ENCODE assay signal across 11 cellular contexts in genomic region chr17:79027925-79028491, GRCh38. TPM values are rescaled to one million over a fixed set of nuclear protein-coding genes. Genes with fewer than 3 reads are reported as not detected.
DNase-seq lines count a peak whose midpoint lies in the region; ATAC-seq and TF ChIP-seq lines count a peak whose summit lies in the region.
"Had no signal": no experiment of that assay in that cellular context is flagged by ENCODE, and none has a peak within 500 bp of the region (broad histone marks: within the 10 kb centered on the region; RNA-seq: fewer than 3 reads in every experiment).

No MANE protein-coding gene starts in this region.

- H3K9ac ChIP-seq in IMR-90 (ENCODE audit: low read depth, low read length) (0 out of 2 replicates have a peak overlapping the region, but pooled peaks have one; percentile 0), subcutaneous abdominal adipose tissue (ENCODE audit: low read length in 5 of 5) (peak overlapping the region in 4 of 5 donors; percentile 52 to 73 (median 57))

- in situ Hi-C loops in IMR-90 (cut with MboI; ENCODE audit: low sequenced_read_pairs) = no loop called here

- H2AFZ ChIP-seq in IMR-90 (replicated peaks; ENCODE audit: low read length, poor library complexity) = peak overlapping the region; percentile 58

- no peak overlapping the region for H3K56ac ChIP-seq in IMR-90 (ENCODE audit: extremely low read depth, insufficient read depth, low read length)

- peak overlapping the region; percentile 88; the same call in 1 of the 2 replicates for H4K5ac ChIP-seq in IMR-90 (ENCODE audit: low read depth, low read length)

- BruUV-seq in IMR-90 (replicated peaks; lab: Mats Ljungman, UMichigan) = no TSS peak

- H2BK20ac ChIP-seq in IMR-90 (ENCODE audit: low read depth, low read length) = peak overlapping the region; percentile 93

- intact Hi-C loops in IMR-90 (cut with micrococcal nuclease) (no loop called here), breast epithelium (cut with DNase I; ENCODE audit: low total_unique reads) (no loop called here)

- peaks cover 25% of the 10 kb centered on the region for H3K9me1 ChIP-seq in IMR-90 (ENCODE audit: insufficient read depth, low read length)

- H3K27me3 ChIP-seq in IMR-90 (ENCODE audit: control insufficient read depth, insufficient read depth, low read length) = no peaks in the 10 kb centered on the region
- no peaks in the 10 kb centered on the region for H3K27me3 ChIP-seq in breast epithelium
- H3K27me3 ChIP-seq in layer of hippocampus (ENCODE audit: control insufficient read depth, insufficient read depth, low read length) = peaks cover 7% of the 10 kb centered on the region
- peaks cover 0 to 6% (median 0%) of the 10 kb centered on the region in 5 donors for H3K27me3 ChIP-seq in subcutaneous abdominal adipose tissue (ENCODE audit: control insufficient read depth in 5 of 5, insufficient read depth in 4 of 5, low read length in 5 of 5)

- TF ChIP-seq POLR2A in IMR-90 (IDR thresholded peaks at IDR 0.05; ENCODE audit: low read depth, low read length) (no peak), breast epithelium (IDR thresholded peaks at IDR 0.05) (no peak)

- no peak for TF ChIP-seq CTCF in IMR-90 (conservative IDR thresholded peaks at IDR 0.05; ENCODE audit: low read depth, low read length)
- TF ChIP-seq CTCF in breast epithelium (IDR thresholded peaks at IDR 0.05) = no peak

- peak overlapping the region; percentile 82 for H3K4ac ChIP-seq in IMR-90 (ENCODE audit: low read depth, low read length)

- H3K4me3 ChIP-seq in IMR-90 (ENCODE audit: insufficient read depth, low read depth, low read length) = no peak overlapping the region
- peak overlapping the region in 2 of 3 donors; percentile 52 to 56 for H3K4me3 ChIP-seq in breast epithelium
- peak overlapping the region; percentile 17 to 50 (median 38) for H3K4me3 ChIP-seq in subcutaneous abdominal adipose tissue (ENCODE audit: low read depth in 1 of 5, low read length in 5 of 5)

- peaks cover 7 to 31% of the 10 kb centered on the region in 2 experiments; a peak in 2 of 4 replicates for H3K79me1 ChIP-seq in IMR-90 (ENCODE audit: low read depth in 1 of 2, low read length in 2 of 2)

- TF ChIP-seq RAD21 in IMR-90 (IDR thresholded peaks at IDR 0.05; ENCODE audit: low read length) = no peak

- H3K4me1 ChIP-seq in IMR-90 (ENCODE audit: control insufficient read depth, insufficient read depth, low read length) (peaks cover 27% of the 10 kb centered on the region), breast epithelium (peaks cover 19 to 31% of the 10 kb centered on the region in 2 donors), subcutaneous abdominal adipose tissue (ENCODE audit: control insufficient read depth in 5 of 5, insufficient read depth in 5 of 5, low read length in 5 of 5) (peaks cover 19 to 75% (median 69%) of the 10 kb centered on the region in 5 donors)

- no peaks in the 10 kb centered on the region for H3K36me3 ChIP-seq in IMR-90 (ENCODE audit: control insufficient read depth, insufficient read depth, low read length)
- no peaks in the 10 kb centered on the region for H3K36me3 ChIP-seq in breast epithelium
- no peaks in the 10 kb centered on the region for H3K36me3 ChIP-seq in subcutaneous abdominal adipose tissue (ENCODE audit: control insufficient read depth in 5 of 5, insufficient read depth in 5 of 5, low read length in 5 of 5)

- CTCF ChIA-PET in IMR-90 (lab: Yijun Ruan, JAX) = interaction anchor here (0.7 to 1.0 kb wide), 2 partner anchors 33 to 50 kb away, joined by 3 read pairs; no protein-coding TSS in a partner anchor

- peak overlapping the region; percentile 71 to 88; a peak in 2 of 4 replicates for H4K8ac ChIP-seq in IMR-90 (ENCODE audit: low read depth in 2 of 2, low read length in 2 of 2)

- 17% methylated on average over 2 of the region's 16 CpGs; no CpG with 5 or more reads in 1 of the 2 experiments for WGBS in IMR-90 (ENCODE audit: extremely low coverage in 2 of 2, insufficient read length in 1 of 2), 2 experiments

- peak overlapping the region; percentile 87 for H3K18ac ChIP-seq in IMR-90 (ENCODE audit: low read depth, low read length)

- POLR2A ChIA-PET in IMR-90 (lab: Charles Lee; ENCODE audit: unreplicated experiment) = no interaction called here

- H3K23ac ChIP-seq in IMR-90 (ENCODE audit: low read depth, low read length) = no peak overlapping the region; the same call in 1 of the 2 replicates

- H3K14ac ChIP-seq in IMR-90 (replicated peaks; ENCODE audit: low read depth, low read length) = peak overlapping the region; percentile 38; the same call in 1 of the 2 replicates

- H2BK15ac ChIP-seq in IMR-90 (ENCODE audit: low read depth, low read length) = peak overlapping the region; percentile 82; the same call in 2 of the 3 replicates

- no peaks in the 10 kb centered on the region for H4K20me1 ChIP-seq in IMR-90 (ENCODE audit: insufficient read depth, low read length)

- dilution Hi-C loops in IMR-90 (cut with HindIII; ENCODE audit: low sequenced_read_pairs, unreplicated experiment) = no loop called here

- H3K9me3 ChIP-seq in IMR-90 (ENCODE audit: control insufficient read depth, insufficient read depth, low read length) = no peaks in the 10 kb centered on the region
- no peaks in the 10 kb centered on the region for H3K9me3 ChIP-seq in breast epithelium
- H3K9me3 ChIP-seq in subcutaneous abdominal adipose tissue (ENCODE audit: control insufficient read depth in 5 of 5, low read length in 5 of 5) = no peaks in the 10 kb centered on the region

- H2BK5ac ChIP-seq in IMR-90 (ENCODE audit: low read depth, low read length, poor library complexity, severe bottlenecking) = no peak overlapping the region

- H3K27ac ChIP-seq in IMR-90 (ENCODE audit: insufficient read depth, low read length) = no peak overlapping the region; the same call in 1 of the 2 replicates
- peak overlapping the region; percentile 79 to 87 for H3K27ac ChIP-seq in breast epithelium
- H3K27ac ChIP-seq in layer of hippocampus (ENCODE audit: low read depth, low read length) = peak overlapping the region; percentile 4
- H3K27ac ChIP-seq in subcutaneous abdominal adipose tissue (ENCODE audit: low read depth, low read length) = peak overlapping the region; percentile 86

- ATAC-seq in IMR-90 (ENCODE audit: low read depth) (peak; percentile 3), GM18498 (IDR thresholded peaks at IDR 0.05; ENCODE audit: unreplicated experiment) (no peak), GM19324 (IDR thresholded peaks at IDR 0.05; ENCODE audit: low FRiP score, unreplicated experiment) (no peak), HG02938 (IDR thresholded peaks at IDR 0.05; ENCODE audit: unreplicated experiment) (no peak)
- ATAC-seq in stimulated activated naive CD8-positive, alpha-beta T cell treated with anti-CD3 and anti-CD28 coated beads, Interleukin-15, Interleukin-2, amounts not matched to agents 100 U/mL and 50 U/mL, for 24 hours = no peak

- H3K4me2 ChIP-seq in IMR-90 (ENCODE audit: low read depth, low read length) = no peak overlapping the region; the same call in 1 of the 2 replicates

- DNase-seq in IMR-90 = no peak
- peak in 1 of 2 donors; percentile 53 for DNase-seq in breast epithelium (ENCODE audit: low spot score in 2 of 2)
- no peak for DNase-seq in stimulated activated naive CD8-positive, alpha-beta T cell treated with anti-CD3 and anti-CD28 coated beads, Interleukin-15, Interleukin-2, amounts not matched to agents 100 U/mL and 50 U/mL, for 24 hours
- DNase-seq: activated CD4-positive, alpha-beta T cell treated with anti-CD3 and anti-CD28 coated beads for 48 hours; amygdala; Karpas-422 had no signal

- peak overlapping the region; percentile 92 for H2BK120ac ChIP-seq in IMR-90 (ENCODE audit: low read depth, low read length)

- peak overlapping the region; percentile 96 for H2AK5ac ChIP-seq in IMR-90 (ENCODE audit: low read depth, low read length)

- H4K91ac ChIP-seq in IMR-90 (ENCODE audit: insufficient read depth, low read depth, low read length) = peak overlapping the region; percentile 79

- H2AK9ac ChIP-seq in IMR-90 (replicated peaks; ENCODE audit: low read depth, low read length, poor library complexity) = peak overlapping the region; percentile 59

TF ChIP-seq in IMR-90, 13 proteins besides CTCF, POLR2A, EP300 and RAD21 (continues in another document):
- TF ChIP-seq ELK1 (IDR thresholded peaks at IDR 0.05; ENCODE audit: borderline replicate concordance, low read depth, low read length) (no peak), FOS (IDR thresholded peaks at IDR 0.05; ENCODE audit: low read depth, low read length) (no peak), MXI1 (IDR thresholded peaks at IDR 0.05; ENCODE audit: borderline replicate concordance, low read depth, low read length) (no peak), SMC3 (IDR thresholded peaks at IDR 0.05; ENCODE audit: low read depth, low read length) (no peak), NFE2L2 (IDR thresholded peaks at IDR 0.05; ENCODE audit: low read depth, low read length) (no peak)

RNA-seq across cellular contexts. Expression of gene C1QTNF1, which starts 4.0 kb away (rescaled TPM):
- total RNA-seq in IMR-90 (2012; rRNA removed) = 1.7 and 3.4 TPM in 2 replicates
- polyA plus RNA-seq in IMR-90 (2012; rRNA removed) = 8.4 and 9.0 TPM in 2 replicates
- polyA plus RNA-seq in IMR-90 (2012; cell fraction: cytosol; rRNA removed) = 5.2 and 16.8 TPM in 2 replicates
- 7.4 and 9.5 TPM in 2 replicates for polyA plus RNA-seq in IMR-90 (2012; cell fraction: nucleus; rRNA removed; ENCODE audit: low replicate concordance)
- total RNA-seq in breast epithelium = 100 to 1,000 TPM in 1 of 3 donors, 10 to 100 TPM in 2; 54.0 to 326 (median 61.9) TPM

RNA-seq across cellular contexts. Expression of gene CANT1, which starts 18.4 kb away (rescaled TPM):
- total RNA-seq in IMR-90 (2012; rRNA removed) (50.0 and 51.8 TPM in 2 replicates), breast epithelium (10 to 100 TPM; 26.1 to 48.1 (median 41.0) TPM)
- 73.4 and 90.7 TPM in 2 replicates for polyA plus RNA-seq in IMR-90 (2012; rRNA removed)
- polyA plus RNA-seq in IMR-90 (2012; cell fraction: cytosol; rRNA removed) = 61.1 and 63.0 TPM in 2 replicates
- 33.7 and 43.7 TPM in 2 replicates for polyA plus RNA-seq in IMR-90 (2012; cell fraction: nucleus; rRNA removed; ENCODE audit: low replicate concordance)

RNA-seq across cellular contexts. Expression of gene ENGASE, which starts 46.6 kb away (rescaled TPM):
- total RNA-seq in IMR-90 (2012; rRNA removed) = 2.5 and 3.9 TPM in 2 replicates
- polyA plus RNA-seq in IMR-90 (2012; rRNA removed) = 10.4 and 12.1 TPM in 2 replicates
- 5.4 and 8.9 TPM in 2 replicates for polyA plus RNA-seq in IMR-90 (2012; cell fraction: cytosol; rRNA removed)
- 108 and 158 TPM in 2 replicates for polyA plus RNA-seq in IMR-90 (2012; cell fraction: nucleus; rRNA removed; ENCODE audit: low replicate concordance)
- total RNA-seq in breast epithelium = 10 to 100 TPM; 27.4 to 35.0 (median 31.5) TPM

RNA-seq across cellular contexts. Expression of gene LGALS3BP, which starts 48.3 kb away (rescaled TPM):
- total RNA-seq in IMR-90 (2012; rRNA removed) = 33.7 and 34.7 TPM in 2 replicates
- polyA plus RNA-seq in IMR-90 (2012; rRNA removed) = 249 and 273 TPM in 2 replicates
- 146 and 259 TPM in 2 replicates for polyA plus RNA-seq in IMR-90 (2012; cell fraction: cytosol; rRNA removed)
- 165 and 308 TPM in 2 replicates for polyA plus RNA-seq in IMR-90 (2012; cell fraction: nucleus; rRNA removed; ENCODE audit: low replicate concordance)
- total RNA-seq in breast epithelium = 100 to 1,000 TPM; 192 to 532 (median 206) TPM

Comparison
In these comparisons a context has a peak if more than half of its experiments do, and no peak if none do; other contexts are left out.
1. RNA of gene C1QTNF1, which starts 4.0 kb away (total RNA-seq): 54.0 to 326 TPM in breast epithelium; 1.7 to 3.4 TPM in IMR-90; every median in the first group is over 10 times any median in the second.